In the genomic region with DNA sequence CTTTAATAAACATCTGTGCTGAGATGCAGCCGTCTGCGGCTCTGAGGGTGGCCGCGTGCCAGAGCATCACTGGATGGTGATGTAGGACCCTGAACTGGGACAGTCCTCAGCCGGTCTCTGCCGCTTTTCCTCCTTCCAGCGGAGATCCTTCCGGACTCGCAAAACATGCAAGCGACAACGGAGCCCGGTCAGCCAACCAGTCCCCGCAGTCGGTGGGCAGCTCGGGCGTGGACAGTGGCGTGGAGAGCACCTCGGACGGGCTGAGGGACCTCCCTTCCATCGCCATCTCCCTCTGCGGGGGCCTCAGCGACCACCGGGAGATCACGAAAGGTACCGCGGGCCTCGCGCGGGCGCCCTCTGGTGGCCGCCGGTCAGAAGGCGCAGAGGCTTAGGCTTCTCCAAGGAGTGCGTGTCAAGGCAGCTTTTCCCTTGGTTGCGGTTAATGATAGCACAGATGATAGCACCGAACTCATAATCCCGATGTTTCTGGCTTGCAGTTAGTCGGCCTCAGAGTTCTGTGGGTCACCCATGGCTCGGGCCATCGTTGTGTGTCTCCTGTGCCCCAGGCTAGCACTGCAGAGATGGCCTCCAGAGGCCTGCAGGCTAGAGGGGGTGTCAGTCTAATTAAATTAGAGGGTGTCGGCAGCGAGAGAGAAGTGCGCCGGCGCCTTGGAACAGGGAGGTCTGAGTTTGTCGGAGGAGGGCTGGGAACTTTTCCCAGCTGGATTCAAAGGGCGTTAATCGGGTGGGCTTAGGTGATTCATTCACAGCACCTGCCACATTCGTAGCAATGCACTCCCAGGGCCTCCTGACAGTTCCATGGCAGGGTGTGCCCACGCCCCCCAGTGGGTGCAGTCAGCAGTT, we compare ENCODE assay signal across 8 cellular contexts. TPM values are rescaled to one million over a fixed set of nuclear protein-coding genes. Genes with fewer than 3 reads are reported as not detected.
DNase-seq lines count a peak whose midpoint lies in the region; ATAC-seq and TF ChIP-seq lines count a peak whose summit lies in the region.

No MANE protein-coding gene starts in this region.

- H3K36me3 ChIP-seq in OCI-LY7 (ENCODE audit: insufficient read depth, low read length) (peaks cover 91% of the 10 kb centered on the region), neural progenitor cell (no peaks in the 10 kb centered on the region), transverse colon (peaks cover 0 to 56% (median 16%) of the 10 kb centered on the region in 4 donors)

- H3K4me3 Mint-ChIP-seq in neural progenitor cell: peak overlapping the region; percentile 30

- no peak overlapping the region for H3K27ac Mint-ChIP-seq in neural progenitor cell

- no peaks in the 10 kb centered on the region for H3K9me3 ChIP-seq in OCI-LY7 (ENCODE audit: low read length)
- H3K9me3 ChIP-seq in neural progenitor cell (ENCODE audit: low read depth): no peaks in the 10 kb centered on the region
- no peaks in the 10 kb centered on the region for H3K9me3 ChIP-seq in transverse colon

- peaks cover 2% of the 10 kb centered on the region for H3K4me1 Mint-ChIP-seq in neural progenitor cell

- no peak overlapping the region for H2AFZ ChIP-seq in OCI-LY7 (ENCODE audit: low read length)
- H2AFZ ChIP-seq in neural progenitor cell (replicated peaks): no peak overlapping the region

- H3K4me2 ChIP-seq in OCI-LY7 (ENCODE audit: low read length): no peak overlapping the region
- H3K4me2 ChIP-seq in neural progenitor cell: peak overlapping the region; percentile 78

- H3K27ac ChIP-seq in OCI-LY7 (ENCODE audit: low read depth, low read length, poor library complexity, severe bottlenecking): no peak overlapping the region
- no peak overlapping the region for H3K27ac ChIP-seq in foreskin keratinocyte
- no peak overlapping the region for H3K27ac ChIP-seq in neural progenitor cell
- H3K27ac ChIP-seq in transverse colon: no peak overlapping the region

- no peaks in the 10 kb centered on the region for H3K27me3 Mint-ChIP-seq in neural progenitor cell (ENCODE audit: insufficient read depth, low read depth)

- H3K4me1 ChIP-seq in OCI-LY7 (ENCODE audit: insufficient read depth, low read length, poor library complexity, severe bottlenecking) (no peaks in the 10 kb centered on the region), foreskin keratinocyte (no peaks in the 10 kb centered on the region), neural progenitor cell (no peaks in the 10 kb centered on the region), transverse colon (no peaks in the 10 kb centered on the region)

- POLR2A ChIA-PET in OCI-LY7 (lab: Charles Lee): no interaction called here

- in situ Hi-C loops in transverse colon (cut with MboI; ENCODE audit: low pct_ligation_motif_present in 1 of 4, low pct_unique_long_range_greater_than_20kb in 1 of 4, low sequenced_read_pairs in 3 of 4): loop anchor here (5.0 to 25.0 kb wide), 4 partner anchors 48 to 298 kb away; no protein-coding TSS in a partner anchor

- DNase-seq in OCI-LY7 (ENCODE audit: low spot score) (peak; percentile 31), foreskin keratinocyte (peak; percentile 6 to 7), neural progenitor cell (ENCODE audit: low spot score) (peak; percentile 74), transverse colon (peak; percentile 26), SHP77 (lab: John Stamatoyannopoulos, UW) (no peak)
- peak; percentile 81 for DNase-seq in activated effector memory CD4-positive, alpha-beta T cell treated with anti-CD3 and anti-CD28 coated beads, Interleukin-2, amount 50 U/mL, for 16 hours

- intact Hi-C loops in OCI-LY7 (cut with micrococcal nuclease; ENCODE audit: unreplicated experiment): no loop called here
- intact Hi-C loops in transverse colon (cut with DNase I; ENCODE audit: low total_unique reads): no loop called here

- H3K27me3 ChIP-seq in foreskin keratinocyte: no peaks in the 10 kb centered on the region
- no peaks in the 10 kb centered on the region for H3K27me3 ChIP-seq in neural progenitor cell
- no peaks in the 10 kb centered on the region for H3K27me3 ChIP-seq in transverse colon

- ATAC-seq in foreskin keratinocyte (peak; percentile 84), HG03439 (IDR thresholded peaks at IDR 0.05; ENCODE audit: unreplicated experiment) (no peak)

- H4K20me1 ChIP-seq in OCI-LY7 (ENCODE audit: insufficient read depth, low read length) (no peaks in the 10 kb centered on the region), neural progenitor cell (ENCODE audit: low read depth) (no peaks in the 10 kb centered on the region)

- CTCF ChIA-PET in OCI-LY7 (lab: Charles Lee; ENCODE audit: unreplicated experiment): interaction anchor here (0.6 to 1.6 kb wide), 4 partner anchors 14 to 628 kb away, joined by 3 to 7 read pairs (median 4); no protein-coding TSS in a partner anchor

- TF ChIP-seq EP300 in transverse colon (IDR thresholded peaks at IDR 0.05; ENCODE audit: low read depth): no peak

- WGBS in transverse colon (ENCODE audit: low coverage in 1 of 2), 2 donors: 55 to 90% methylated on average over 2 to 35 of the region's 50 CpGs

- no peak overlapping the region for H3K4me3 ChIP-seq in OCI-LY7 (ENCODE audit: low read depth, low read length, poor library complexity, severe bottlenecking)
- H3K4me3 ChIP-seq in neural progenitor cell: peak overlapping the region; percentile 44
- H3K4me3 ChIP-seq in transverse colon: peak overlapping the region in 1 of 4 donors; percentile 33

- no TSS peak for BruUV-seq in OCI-LY7 (replicated peaks; lab: Mats Ljungman, UMichigan)

- no peak overlapping the region for H3K9ac ChIP-seq in neural progenitor cell

- TF ChIP-seq CTCF in GM12874 (IDR thresholded peaks at IDR 0.05; ENCODE audit: insufficient read depth, low read depth, low read length) (peak; percentile 85), OCI-LY7 (conservative IDR thresholded peaks at IDR 0.05; ENCODE audit: low read length) (peak; percentile 84), foreskin keratinocyte (conservative IDR thresholded peaks at IDR 0.05) (peak; percentile 78), neural progenitor cell (IDR thresholded peaks at IDR 0.05) (peak; percentile 93), transverse colon (IDR thresholded peaks at IDR 0.05) (peak; percentile 83 to 96 (median 94))

- no peaks in the 10 kb centered on the region for H3F3A ChIP-seq in neural progenitor cell (ENCODE audit: low read depth)

- TF ChIP-seq POLR2A in transverse colon (IDR thresholded peaks at IDR 0.05): no peak

- H3K36me3 Mint-ChIP-seq in neural progenitor cell: peaks cover 55% of the 10 kb centered on the region

- no peaks in the 10 kb centered on the region for H3K9me2 ChIP-seq in OCI-LY7 (ENCODE audit: insufficient read depth, low read length)

- peaks cover 1% of the 10 kb centered on the region for H3K9me3 Mint-ChIP-seq in neural progenitor cell

- no peaks in the 10 kb centered on the region for H3K79me2 ChIP-seq in OCI-LY7 (ENCODE audit: insufficient read depth, low read depth, low read length)
- no peaks in the 10 kb centered on the region for H3K79me2 ChIP-seq in neural progenitor cell (ENCODE audit: low read depth)

RNA-seq across cellular contexts. Expression of gene LPIN1, which starts 38.5 kb away (rescaled TPM):
- total RNA-seq in OCI-LY7 (2014; rRNA removed; shearing (Covaris generic)): 46.6 and 56.9 TPM in 2 replicates
- 65.6 and 70.2 TPM in 2 replicates for total RNA-seq in OCI-LY7 (2022)
- 76.8 and 92.5 TPM in 2 replicates for total RNA-seq in foreskin keratinocyte
- 22.6 and 23.2 TPM in 2 replicates for polyA plus RNA-seq in foreskin keratinocyte
- 18.0 and 22.9 TPM in 2 replicates for total RNA-seq in neural progenitor cell (ENCODE audit: low replicate concordance)
- total RNA-seq in transverse colon: 10 to 100 TPM; 19.7 to 62.1 (median 26.6) TPM

Comparison
In these comparisons a context has a peak if more than half of its experiments do, and no peak if none do; other contexts are left out.
1. DNase-seq: peak in OCI-LY7 (single experiment), activated effector memory CD4-positive, alpha-beta T cell treated with anti-CD3 and anti-CD28 coated beads, Interleukin-2, amount 50 U/mL, for 16 hours (single experiment), foreskin keratinocyte (2 of 2), neural progenitor cell (single experiment) and transverse colon (single experiment); none in SHP77 (0 of 2).
2. Peak in every context shown above with its lines, with median percentiles within 50 percentile points of each other: CTCF ChIP-seq.